ENCODE assay signal across 1 cellular context in the genomic region with DNA sequence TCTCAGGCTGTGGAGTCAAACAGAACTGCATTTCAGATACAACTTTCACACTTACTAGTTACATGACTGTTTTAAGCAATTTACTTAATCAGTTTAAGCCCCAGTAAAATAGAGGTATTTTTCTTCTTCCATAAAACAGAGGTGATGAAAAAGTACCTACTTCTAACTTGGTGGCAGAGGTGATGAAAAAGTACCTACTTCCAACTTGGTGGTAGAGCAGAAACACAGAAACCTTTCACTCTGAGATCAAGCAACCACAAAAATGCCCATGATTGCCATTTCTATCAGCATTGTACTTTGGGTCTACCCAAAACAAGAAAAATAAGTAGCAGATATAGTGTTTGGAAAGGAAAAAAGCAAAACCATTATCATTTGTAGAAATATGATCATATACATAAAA.
TF ChIP-seq lines count a peak whose summit lies in the region.

No MANE protein-coding gene starts in this region.

TF ChIP-seq in GM12878, 131 proteins besides CTCF, POLR2A, EP300 and RAD21:
- TF ChIP-seq CUX1 (IDR thresholded peaks at IDR 0.05; ENCODE audit: insufficient replicate concordance, low read depth, low read length), result no peak
- no peak for TF ChIP-seq IKZF2 (IDR thresholded peaks at IDR 0.05)
- no peak for TF ChIP-seq SMARCA5 (IDR thresholded peaks at IDR 0.05)
- no peak for TF ChIP-seq NFYA (IDR thresholded peaks at IDR 0.05; ENCODE audit: borderline replicate concordance, low read depth, low read length)
- no peak for TF ChIP-seq ATF2 (IDR thresholded peaks at IDR 0.05; ENCODE audit: low read length)
- TF ChIP-seq TCF3 (IDR thresholded peaks at IDR 0.05; ENCODE audit: borderline replicate concordance, insufficient read depth, low read depth, low read length), result no peak
- TF ChIP-seq RCOR1 (conservative IDR thresholded peaks at IDR 0.05; ENCODE audit: low read depth, low read length), result no peak
- TF ChIP-seq RAD51 (IDR thresholded peaks at IDR 0.05), result no peak
- TF ChIP-seq HDGF (IDR thresholded peaks at IDR 0.05), result no peak
- TF ChIP-seq ZNF384 (IDR thresholded peaks at IDR 0.05; ENCODE audit: borderline replicate concordance, low read depth, low read length), result no peak
- no peak for TF ChIP-seq RB1 (IDR thresholded peaks at IDR 0.05; ENCODE audit: borderline replicate concordance)
